8 cellular contexts compared by ENCODE assay signal in the genomic region with DNA sequence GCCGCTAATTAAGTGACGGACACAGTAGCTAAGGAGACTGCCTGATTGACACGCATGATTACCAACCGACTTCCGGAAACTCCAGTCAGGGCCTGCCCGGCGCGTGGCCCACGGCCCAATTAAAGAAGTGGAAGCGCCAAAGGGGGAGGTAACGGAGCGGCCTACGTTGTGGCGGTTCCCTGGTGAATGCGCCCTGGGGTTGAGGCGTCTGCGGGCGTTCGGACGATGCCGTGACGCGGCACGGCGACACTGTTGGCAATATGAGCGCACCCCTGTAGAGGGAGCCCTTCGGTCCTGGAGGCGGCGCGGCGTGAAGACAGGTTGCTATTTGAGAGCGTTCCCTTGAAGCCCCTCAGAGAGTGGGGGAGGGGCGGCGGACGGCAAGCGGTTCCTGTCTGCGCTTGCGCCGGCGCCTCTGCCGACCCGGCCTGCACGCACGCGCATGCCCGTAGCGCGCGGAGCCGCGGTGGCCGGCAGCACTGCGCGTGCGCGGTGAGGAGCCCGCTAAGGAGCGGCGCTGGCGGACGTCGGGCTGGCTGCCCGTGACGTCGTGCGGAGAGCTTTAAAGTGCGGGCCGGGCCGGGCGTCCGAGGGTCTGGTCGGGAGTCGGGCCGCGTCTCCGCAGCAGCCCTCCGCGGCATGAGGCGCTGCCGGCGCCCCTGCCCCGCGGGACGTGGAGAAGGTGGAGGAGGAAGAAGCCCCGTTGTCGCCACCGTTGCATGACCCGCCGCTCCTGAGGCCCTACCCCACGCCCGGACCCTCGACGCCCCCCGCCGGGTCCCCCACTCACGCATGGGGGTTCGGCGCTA. TPM values are rescaled to one million over a fixed set of nuclear protein-coding genes. Genes with fewer than 3 reads are reported as not detected.
DNase-seq lines count a peak whose midpoint lies in the region; ATAC-seq and TF ChIP-seq lines count a peak whose summit lies in the region.

A gene (plus strand): TSS at position 495 of the 809 bp plus-strand sequence. CDS start 416 bp downstream, outside the sequence.

- CTCF ChIA-PET in RWPE1 (lab: Yijun Ruan, JAX) = interaction anchor here (0.7 kb wide), 2 partner anchors 15 to 64 kb away, joined by 3 to 4 read pairs; no protein-coding TSS in a partner anchor
- CTCF ChIA-PET in naive thymus-derived CD4-positive, alpha-beta T cell (lab: Charles Lee) = no interaction called here

- H3K27me3 Mint-ChIP-seq in activated T-helper 17 cell treated with anti-CD3 and anti-CD28 coated beads, Interleukin-2, amount 50 U/mL, for 72 hours = no peaks in the 10 kb centered on the region
- H3K27me3 Mint-ChIP-seq in naive thymus-derived CD4-positive, alpha-beta T cell = peaks cover 0 to 3% (median 0%) of the 10 kb centered on the region in 5 donors
- H3K27me3 Mint-ChIP-seq in stimulated activated naive B cell treated with anti-CD40 and anti-IgM and Interleukin-4, amounts not matched to agents 10 μg/mL and 1 μg/mL and 100 μg/mL, for 72 hours = no peaks in the 10 kb centered on the region

- no peaks in the 10 kb centered on the region for H3K9me3 ChIP-seq in fibroblast of lung (ENCODE audit: control insufficient read depth, insufficient read depth, low read depth, low read length)
- H3K9me3 ChIP-seq in naive thymus-derived CD4-positive, alpha-beta T cell (ENCODE audit: control insufficient read depth in 2 of 3, low read length in 3 of 3) = no peaks in the 10 kb centered on the region

- H3K27me3 ChIP-seq in fibroblast of lung (ENCODE audit: control insufficient read depth, insufficient read depth, low read length) = no peaks in the 10 kb centered on the region
- H3K27me3 ChIP-seq in naive thymus-derived CD4-positive, alpha-beta T cell (ENCODE audit: control insufficient read depth in 2 of 2, insufficient read depth in 2 of 2, low read length in 2 of 2) = no peaks in the 10 kb centered on the region

- H4K20me1 ChIP-seq in fibroblast of lung (ENCODE audit: control insufficient read depth, extremely low read depth, insufficient read depth, low read length) = peaks cover 2% of the 10 kb centered on the region

- POLR2A ChIA-PET in RWPE1 (lab: Yijun Ruan, JAX; ENCODE audit: low non-redundant PET) = interaction anchor here (0.6 to 1.0 kb wide), 3 partner anchors 13 to 194 kb away, joined by 3 to 4 read pairs (median 3); a partner anchor contains a TSS
- POLR2A ChIA-PET in naive thymus-derived CD4-positive, alpha-beta T cell (lab: Charles Lee) = interaction anchor here (0.7 to 4.1 kb wide), 14 partner anchors 13 to 457 kb away, joined by 3 to 29 read pairs (median 4); a partner anchor contains a TSS

- DNase-seq in ELR (ENCODE audit: low read depth) (peak; percentile 100), H4 (ENCODE audit: low spot score) (peak; percentile 99), LNCaP clone FGC (ENCODE audit: low read depth) (peak; percentile 99), RWPE1 (ENCODE audit: low spot score) (peak; percentile 99), fibroblast of lung (ENCODE audit: low read depth in 2 of 2) (peak; percentile 100)
- DNase-seq in naive thymus-derived CD4-positive, alpha-beta T cell = peak; percentile 97 to 99 (median 99)
- DNase-seq in stimulated activated naive B cell treated with anti-CD40 and anti-IgM and Interleukin-4, amounts not matched to agents 10 μg/mL and 1 μg/mL and 100 μg/mL, for 72 hours = peak; percentile 98

- intact Hi-C loops in naive thymus-derived CD4-positive, alpha-beta T cell (cut with micrococcal nuclease) = loop anchor here (1.0 to 10.0 kb wide), 16 partner anchors 25 to 1794 kb away; a partner anchor contains a TSS

- no peaks in the 10 kb centered on the region for H3K9me3 Mint-ChIP-seq in activated T-helper 17 cell treated with anti-CD3 and anti-CD28 coated beads, Interleukin-2, amount 50 U/mL, for 72 hours
- H3K9me3 Mint-ChIP-seq in naive thymus-derived CD4-positive, alpha-beta T cell = peaks cover 0 to 4% (median 0%) of the 10 kb centered on the region in 11 donors
- H3K9me3 Mint-ChIP-seq in stimulated activated naive B cell treated with anti-CD40 and anti-IgM and Interleukin-4, amounts not matched to agents 10 μg/mL and 1 μg/mL and 100 μg/mL, for 72 hours = no peaks in the 10 kb centered on the region

- peak within 1 kb of the TSS; percentile 91 for H3K4me3 Mint-ChIP-seq in activated T-helper 17 cell treated with anti-CD3 and anti-CD28 coated beads, Interleukin-2, amount 50 U/mL, for 72 hours
- peak within 1 kb of the TSS; percentile 83 to 99 (median 94) for H3K4me3 Mint-ChIP-seq in naive thymus-derived CD4-positive, alpha-beta T cell
- H3K4me3 Mint-ChIP-seq in stimulated activated naive B cell treated with anti-CD40 and anti-IgM and Interleukin-4, amounts not matched to agents 10 μg/mL and 1 μg/mL and 100 μg/mL, for 72 hours = peak within 1 kb of the TSS; percentile 85 to 87

- H3K27ac ChIP-seq in RWPE1 = peak within 1 kb of the TSS; percentile 99
- H3K27ac ChIP-seq in fibroblast of lung (ENCODE audit: insufficient read depth, low read length) = peak within 1 kb of the TSS; percentile 97
- peak within 1 kb of the TSS; percentile 93 for H3K27ac ChIP-seq in naive thymus-derived CD4-positive, alpha-beta T cell (ENCODE audit: low read depth, low read length)

- H3K4me3 ChIP-seq in LNCaP clone FGC (ENCODE audit: low read depth, low read length) (peak within 1 kb of the TSS; percentile 74), fibroblast of lung (replicated peaks in 1 of 4; ENCODE audit: control extremely low read depth in 1 of 4, insufficient read depth in 1 of 4, low read depth in 3 of 4, low read length in 4 of 4) (peak within 1 kb of the TSS; percentile 59 to 87 (median 79))
- H3K4me3 ChIP-seq in naive thymus-derived CD4-positive, alpha-beta T cell (ENCODE audit: low read length) = peak within 1 kb of the TSS; percentile 78

- H3K4me2 ChIP-seq in fibroblast of lung (ENCODE audit: extremely low read depth, insufficient read depth, low read length) = peak within 1 kb of the TSS; percentile 100

- peak within 1 kb of the TSS; percentile 90 for H2AFZ ChIP-seq in fibroblast of lung (ENCODE audit: low read length)

- H3K36me3 ChIP-seq in fibroblast of lung (ENCODE audit: control insufficient read depth, insufficient read depth, low read length) = peaks cover 4% of the 10 kb centered on the region
- peaks cover 0 to 16% (median 3%) of the 10 kb centered on the region in 3 experiments for H3K36me3 ChIP-seq in naive thymus-derived CD4-positive, alpha-beta T cell (ENCODE audit: control insufficient read depth in 2 of 3, insufficient read depth in 3 of 3, low read length in 3 of 3)

- peaks cover 65% of the 10 kb centered on the region for H3K36me3 Mint-ChIP-seq in activated T-helper 17 cell treated with anti-CD3 and anti-CD28 coated beads, Interleukin-2, amount 50 U/mL, for 72 hours (ENCODE audit: low read depth)
- H3K36me3 Mint-ChIP-seq in naive thymus-derived CD4-positive, alpha-beta T cell = peaks cover 8 to 31% (median 10%) of the 10 kb centered on the region in 5 donors
- peaks cover 23 to 32% of the 10 kb centered on the region in 2 donors for H3K36me3 Mint-ChIP-seq in stimulated activated naive B cell treated with anti-CD40 and anti-IgM and Interleukin-4, amounts not matched to agents 10 μg/mL and 1 μg/mL and 100 μg/mL, for 72 hours

- H3K79me2 ChIP-seq in fibroblast of lung (ENCODE audit: control insufficient read depth, insufficient read depth, low read length) = peaks cover 46% of the 10 kb centered on the region

- peaks cover 19% of the 10 kb centered on the region for H3K4me1 ChIP-seq in fibroblast of lung (ENCODE audit: control insufficient read depth, extremely low read depth, insufficient read depth, low read length)
- H3K4me1 ChIP-seq in naive thymus-derived CD4-positive, alpha-beta T cell (ENCODE audit: control insufficient read depth in 2 of 2, insufficient read depth in 2 of 2, low read length in 2 of 2) = peaks cover 36 to 40% of the 10 kb centered on the region in 2 donors

- H3K9ac ChIP-seq in fibroblast of lung (ENCODE audit: insufficient read depth, low read length) = peak within 1 kb of the TSS; percentile 93

- H3K27ac Mint-ChIP-seq in activated T-helper 17 cell treated with anti-CD3 and anti-CD28 coated beads, Interleukin-2, amount 50 U/mL, for 72 hours = peak within 1 kb of the TSS; percentile 96
- peak within 1 kb of the TSS; percentile 96 to 99 (median 98) for H3K27ac Mint-ChIP-seq in naive thymus-derived CD4-positive, alpha-beta T cell
- H3K27ac Mint-ChIP-seq in stimulated activated naive B cell treated with anti-CD40 and anti-IgM and Interleukin-4, amounts not matched to agents 10 μg/mL and 1 μg/mL and 100 μg/mL, for 72 hours = peak within 1 kb of the TSS; percentile 100

- peak; percentile 78 for ATAC-seq in activated T-helper 17 cell treated with anti-CD3 and anti-CD28 coated beads, Interleukin-2, amount 50 U/mL, for 72 hours (replicated peaks)
- ATAC-seq in naive thymus-derived CD4-positive, alpha-beta T cell = peak; percentile 88
- peak; percentile 82 to 90 for ATAC-seq in stimulated activated naive B cell treated with anti-CD40 and anti-IgM and Interleukin-4, amounts not matched to agents 10 μg/mL and 1 μg/mL and 100 μg/mL, for 72 hours (replicated peaks)

- H3K4me1 Mint-ChIP-seq in activated T-helper 17 cell treated with anti-CD3 and anti-CD28 coated beads, Interleukin-2, amount 50 U/mL, for 72 hours = peaks cover 34% of the 10 kb centered on the region
- H3K4me1 Mint-ChIP-seq in naive thymus-derived CD4-positive, alpha-beta T cell = peaks cover 40 to 59% (median 46%) of the 10 kb centered on the region in 7 donors
- peaks cover 35 to 54% of the 10 kb centered on the region in 2 donors for H3K4me1 Mint-ChIP-seq in stimulated activated naive B cell treated with anti-CD40 and anti-IgM and Interleukin-4, amounts not matched to agents 10 μg/mL and 1 μg/mL and 100 μg/mL, for 72 hours

- TF ChIP-seq CTCF in LNCaP clone FGC (IDR thresholded peaks at IDR 0.05; ENCODE audit: control insufficient read depth, extremely low read depth, insufficient read depth) (peak; percentile 21; the same call in 1 of the 2 replicates), RWPE1 (conservative IDR thresholded peaks at IDR 0.05; ENCODE audit: low read depth) (no peak), fibroblast of lung (conservative IDR thresholded peaks at IDR 0.05 in 1 of 2, IDR thresholded peaks at IDR 0.05 in 1 of 2; ENCODE audit: low read depth in 1 of 2, low read length in 2 of 2) (peak in 1 of 2 donors; percentile 29)

RNA-seq across cellular contexts. Expression of the gene that starts here (rescaled TPM):
- 58.2 and 63.1 TPM in 2 replicates for total RNA-seq in H4 (2014; rRNA removed; shearing (Covaris generic))
- 100 to 1,000 TPM; 161 to 255 TPM for total RNA-seq in activated T-helper 17 cell treated with anti-CD3 and anti-CD28 coated beads, Interleukin-2, amount 50 U/mL, for 72 hours
- 93.7 and 103 TPM in 2 replicates for total RNA-seq in fibroblast of lung
- 67.7 and 70.3 TPM in 2 replicates for polyA plus RNA-seq in fibroblast of lung
- polyA plus RNA-seq in fibroblast of lung (2012) = 42.8 and 48.0 TPM in 2 replicates
- 127 and 143 TPM in 2 replicates for polyA minus RNA-seq in fibroblast of lung (ENCODE audit: low replicate concordance)
- total RNA-seq in naive thymus-derived CD4-positive, alpha-beta T cell = 100 to 1,000 TPM in 3 of 5 experiments, 10 to 100 TPM in 2; 97.4 to 135 (median 108) TPM
- polyA plus RNA-seq in naive thymus-derived CD4-positive, alpha-beta T cell = 100 to 1,000 TPM; 121 to 154 TPM

Comparison
In these comparisons a context has a peak if more than half of its experiments do, and no peak if none do; other contexts are left out.
1. Peak in every context shown above with its lines: DNase-seq, ATAC-seq, H3K4me3 ChIP-seq and H3K27ac ChIP-seq.